In the genomic region with DNA sequence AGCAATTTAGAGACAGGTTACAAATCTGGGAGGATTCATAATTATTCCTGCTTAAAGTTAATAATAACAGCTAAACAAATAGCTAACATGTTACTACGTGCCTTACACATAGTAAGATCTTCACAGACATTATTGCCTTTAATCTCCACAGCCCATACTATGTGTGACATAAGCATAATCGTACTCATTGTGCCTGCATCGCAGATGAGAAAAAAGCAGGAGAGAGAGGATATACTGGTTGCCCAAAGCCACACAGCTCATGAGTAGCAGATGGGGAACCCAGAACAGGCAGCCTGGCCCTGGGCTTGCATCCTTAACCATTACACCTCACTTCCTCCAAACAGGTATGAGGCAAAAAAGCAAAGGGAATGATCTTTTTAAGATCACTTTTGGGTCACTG, we compare ENCODE assay signal across 28 cellular contexts.
DNase-seq lines count a peak whose midpoint lies in the region; ATAC-seq, FAIRE-seq and TF ChIP-seq lines count a peak whose summit lies in the region.
"Had no signal": no experiment of that assay in that cellular context is flagged by ENCODE, and none has a peak within 500 bp of the region (broad histone marks: within the 10 kb centered on the region; RNA-seq: fewer than 3 reads in every experiment).

No MANE protein-coding gene starts in this region.

- no peak overlapping the region for H2AK5ac ChIP-seq in H1 (ENCODE audit: low read depth, low read length)

- H3K23ac ChIP-seq in H1 (ENCODE audit: insufficient read length): no peak overlapping the region

- H4K20me1 ChIP-seq in H1 (replicated peaks in 1 of 2; ENCODE audit: control insufficient read depth in 1 of 2, insufficient read depth in 2 of 2, low read length in 2 of 2): no peaks in the 10 kb centered on the region
- no peaks in the 10 kb centered on the region for H4K20me1 ChIP-seq in osteoblast (ENCODE audit: insufficient read depth, low read length)

- H2BK20ac ChIP-seq in H1 (ENCODE audit: low read length): no peak overlapping the region

- H3K4me3 ChIP-seq in left ventricle myocardium inferior (no peak overlapping the region), H1 (ENCODE audit: extremely low read depth in 1 of 4, insufficient read depth in 2 of 4, low read depth in 3 of 4, low read length in 4 of 4) (no peak overlapping the region), osteoblast (ENCODE audit: insufficient read depth, low read length) (no peak overlapping the region), upper lobe of right lung (no peak overlapping the region)
- H3K4me3 ChIP-seq: cardiac muscle cell, upper lobe of left lung had no signal

- H3K27me3 ChIP-seq in left ventricle myocardium inferior (ENCODE audit: low read depth): no peaks in the 10 kb centered on the region
- H3K27me3 ChIP-seq in H1 (replicated peaks in 1 of 4; ENCODE audit: control insufficient read depth in 3 of 4, extremely low read depth in 1 of 4, insufficient read depth in 3 of 4, low read length in 3 of 4): no peaks in the 10 kb centered on the region
- H3K27me3 ChIP-seq in osteoblast (ENCODE audit: insufficient read depth, low read length): no peaks in the 10 kb centered on the region
- H3K27me3 ChIP-seq in upper lobe of right lung: no peaks in the 10 kb centered on the region
- H3K27me3 ChIP-seq: cardiac muscle cell, neutrophil, upper lobe of left lung had no signal

- no peak overlapping the region for H2BK15ac ChIP-seq in H1 (ENCODE audit: low read length)

- POLR2A ChIA-PET in H1 (lab: Charles Lee; ENCODE audit: partially characterized antibody): no interaction called here

- H3K23me2 ChIP-seq in H1 (ENCODE audit: low read depth, low read length): no peaks in the 10 kb centered on the region

- TF ChIP-seq RAD21 in H1 (IDR thresholded peaks at IDR 0.05 in 1 of 2, conservative IDR thresholded peaks at IDR 0.05 in 1 of 2; ENCODE audit: low read depth in 2 of 2, low read length in 2 of 2): no peak

- no peak overlapping the region for H4K8ac ChIP-seq in H1 (ENCODE audit: extremely low read depth, insufficient read depth, low read length)

- peaks cover 20% of the 10 kb centered on the region for H3K4me1 ChIP-seq in left ventricle myocardium inferior
- no peaks in the 10 kb centered on the region for H3K4me1 ChIP-seq in H1 (replicated peaks in 1 of 4; ENCODE audit: control insufficient read depth in 3 of 4, insufficient read depth in 4 of 4, low read length in 3 of 4)
- peaks cover 17% of the 10 kb centered on the region for H3K4me1 ChIP-seq in osteoblast (ENCODE audit: insufficient read depth, low read length)
- peaks cover 8% of the 10 kb centered on the region for H3K4me1 ChIP-seq in upper lobe of right lung

- H3K36me3 ChIP-seq in left ventricle myocardium inferior (no peaks in the 10 kb centered on the region), H1 (ENCODE audit: control insufficient read depth in 2 of 4, insufficient read depth in 4 of 4, low read length in 3 of 4) (no peaks in the 10 kb centered on the region), osteoblast (ENCODE audit: insufficient read depth, low read length) (no peaks in the 10 kb centered on the region), upper lobe of right lung (no peaks in the 10 kb centered on the region)
- H3K36me3 ChIP-seq: cardiac muscle cell, neutrophil, upper lobe of left lung had no signal

- H2BK5ac ChIP-seq in H1 (ENCODE audit: low read depth, low read length): no peak overlapping the region

- intact Hi-C loops in left ventricle myocardium inferior (cut with micrococcal nuclease): no loop called here
- intact Hi-C loops in left cardiac atrium (cut with DNase I): no loop called here
- intact Hi-C loops in upper lobe of right lung (cut with DNase I): no loop called here

- H3K9me3 ChIP-seq in left ventricle myocardium inferior (replicated peaks): peaks cover 7% of the 10 kb centered on the region
- no peaks in the 10 kb centered on the region for H3K9me3 ChIP-seq in H1 (ENCODE audit: insufficient read depth in 2 of 2, low read depth in 1 of 2, low read length in 1 of 2)
- no peaks in the 10 kb centered on the region for H3K9me3 ChIP-seq in osteoblast (ENCODE audit: low read depth, low read length)
- H3K9me3 ChIP-seq in upper lobe of right lung: no peaks in the 10 kb centered on the region
- H3K9me3 ChIP-seq: neutrophil, SK-N-SH, upper lobe of left lung had no signal

- H4K5ac ChIP-seq in H1 (ENCODE audit: insufficient read length, low read depth, low read length): no peak overlapping the region

- 97% methylated on average over 3 of the region's 3 CpGs; no CpG with 5 or more reads in 1 of the 2 experiments for WGBS in H1 (ENCODE audit: extremely low coverage in 1 of 2, insufficient coverage in 1 of 2, insufficient read length in 1 of 2, insufficient replicate concordance in 2 of 2, low coverage in 1 of 2, low lambda C conversion rate in 2 of 2, missing lambda C conversion rate in 1 of 2), 2 experiments

- CTCF ChIA-PET in H1 (lab: Charles Lee; ENCODE audit: partially characterized antibody): interaction anchor here (1.2 to 1.5 kb wide), 3 partner anchors 10 to 358 kb away, joined by 3 to 5 read pairs (median 3); no protein-coding TSS in a partner anchor

- no peak overlapping the region for H3K18ac ChIP-seq in H1 (ENCODE audit: extremely low read depth, low read length)

- ATAC-seq in left cardiac atrium (no peak), upper lobe of right lung (no peak), HG02885 (IDR thresholded peaks at IDR 0.05; ENCODE audit: poor library complexity, unreplicated experiment) (no peak)
- ATAC-seq: stimulated activated naive CD8-positive, alpha-beta T cell treated with anti-CD3 and anti-CD28 coated beads, Interleukin-15, Interleukin-2, amounts not matched to agents 100 U/mL and 50 U/mL, for 24 hours; T-helper 17 cell had no signal

- no peaks in the 10 kb centered on the region for H3K79me1 ChIP-seq in H1 (ENCODE audit: low read depth, low read length)

- no peak for TF ChIP-seq CTCF in left ventricle myocardium inferior (IDR thresholded peaks at IDR 0.05; ENCODE audit: borderline replicate concordance)
- TF ChIP-seq CTCF in H1 (IDR thresholded peaks at IDR 0.05; ENCODE audit: control extremely low read depth in 1 of 3, insufficient read depth in 1 of 3, low read depth in 1 of 3, low read length in 3 of 3): no peak
- no peak for TF ChIP-seq CTCF in osteoblast (IDR thresholded peaks at IDR 0.05; ENCODE audit: extremely low read depth, low read depth, low read length)
- no peak for TF ChIP-seq CTCF in upper lobe of right lung (IDR thresholded peaks at IDR 0.05)

- H3K27ac ChIP-seq in left ventricle myocardium inferior (replicated peaks) (peak overlapping the region; percentile 50), H1 (ENCODE audit: low read depth, low read length) (no peak overlapping the region), osteoblast (ENCODE audit: low read depth, low read length) (peak overlapping the region; percentile 77), upper lobe of right lung (peak overlapping the region; percentile 14)
- H3K27ac ChIP-seq: cardiac muscle cell, neutrophil, RWPE1 had no signal

- no peak for FAIRE-seq in H1 (lab: Jason Lieb, UNC)
- FAIRE-seq: A204.1, GM18507 had no signal

- no peak overlapping the region for H3K14ac ChIP-seq in H1 (ENCODE audit: insufficient read length)

- H3K4ac ChIP-seq in H1 (replicated peaks; ENCODE audit: insufficient read length, low read depth, low read length): no peak overlapping the region

- H2AFZ ChIP-seq in H1 (ENCODE audit: low read length) (0 out of 2 replicates have a peak overlapping the region, but pooled peaks have one; percentile 19), osteoblast (ENCODE audit: low read length) (no peak overlapping the region)

- H2BK12ac ChIP-seq in H1 (ENCODE audit: low read depth, low read length): no peak overlapping the region

- H3K56ac ChIP-seq in H1 (replicated peaks; ENCODE audit: insufficient read length, low read depth, low read length): no peak overlapping the region

- DNase-seq in left ventricle myocardium inferior (no peak), left cardiac atrium (no peak), H1 (ENCODE audit: low read depth in 1 of 2, low spot score in 2 of 2) (no peak), osteoblast (ENCODE audit: insufficient read length, low spot score, missing footprints) (no peak), upper lobe of right lung (no peak), superior temporal gyrus (ENCODE audit: extremely low spot score) (no peak)
- DNase-seq in stimulated activated CD4-positive, alpha-beta T cell treated with anti-CD3 and anti-CD28 coated beads, Interleukin-2, amount 100 ng/mL, for 24 hours: no peak
- DNase-seq: activated CD4-positive, alpha-beta T cell treated with anti-CD3 and anti-CD28 coated beads, Interleukin-2, amount 10 ng/mL, durations not matched to agents 24 days and 14 days; activated naive CD4-positive, alpha-beta T cell treated with anti-CD3 and anti-CD28 coated beads, Interleukin-2, amount 10 ng/mL, durations not matched to agents 7 days and 5 days; activated T-cell treated with anti-CD3 and anti-CD28 coated beads, Interleukin-2, amount 50 U/mL, for 48 hours; endodermal cell; GF-D8; GOT3; mammary epithelial cell; NCI-H1105; NCI-H2029 treated with DMSO at 0.1 percent for 48 hours; NCI-H226; NCI-H748 treated with DMSO at 0.1 percent for 48 hours; SK-N-SH; stimulated activated naive CD8-positive, alpha-beta T cell treated with anti-CD3 and anti-CD28 coated beads, Interleukin-15, Interleukin-2, amounts not matched to agents 100 U/mL and 50 U/mL, for 24 hours; T-helper 17 cell; upper lobe of left lung had no signal

- no peak overlapping the region for H4K91ac ChIP-seq in H1 (replicated peaks; ENCODE audit: insufficient read length, low read length)

- H2BK120ac ChIP-seq in H1 (replicated peaks; ENCODE audit: low read depth, low read length): no peak overlapping the region

- TF ChIP-seq POLR2A in H1 (IDR thresholded peaks at IDR 0.05; ENCODE audit: control extremely low read depth in 1 of 2, low read depth in 2 of 2, low read length in 2 of 2): no peak

- no peak overlapping the region for H3K4me2 ChIP-seq in H1 (ENCODE audit: insufficient read depth in 1 of 2, low read depth in 2 of 2, low read length in 2 of 2)
- H3K4me2 ChIP-seq in osteoblast (ENCODE audit: insufficient read depth, low read length): peak overlapping the region; percentile 33
- H3K4me2 ChIP-seq: SK-N-SH had no signal

- TF ChIP-seq EP300 in H1 (IDR thresholded peaks at IDR 0.05; ENCODE audit: borderline replicate concordance in 1 of 2, low read depth in 2 of 2, low read length in 2 of 2): no peak

- H3K79me2 ChIP-seq in H1 (ENCODE audit: control insufficient read depth in 1 of 2, insufficient read depth in 2 of 2, low read length in 2 of 2): no peaks in the 10 kb centered on the region
- H3K79me2 ChIP-seq in osteoblast (ENCODE audit: insufficient read depth, low read length): peaks cover 26% of the 10 kb centered on the region

- no peak overlapping the region for H3K9ac ChIP-seq in H1 (replicated peaks in 1 of 4; ENCODE audit: extremely low read depth in 1 of 4, low read depth in 3 of 4, low read length in 3 of 4)
- H3K9ac ChIP-seq: SK-N-SH had no signal

TF ChIP-seq in H1, 55 proteins besides CTCF, POLR2A, EP300 and RAD21:
- TF ChIP-seq ASH2L (IDR thresholded peaks at IDR 0.05; ENCODE audit: low read length) (no peak), ZNF274 (IDR thresholded peaks at IDR 0.05; ENCODE audit: borderline replicate concordance, extremely low read depth, low read length) (no peak), CTBP2 (IDR thresholded peaks at IDR 0.05; ENCODE audit: borderline replicate concordance, insufficient read depth, insufficient read length, low read length) (no peak)
TF ChIP-seq in H1: peak in this region for 0.
